Comparison of ENCODE assay signal across 22 cellular contexts in genomic region chr11:23252426-23252825, GRCh38.
DNase-seq lines count a peak whose midpoint lies in the region; ATAC-seq and TF ChIP-seq lines count a peak whose summit lies in the region.
"Had no signal": no experiment of that assay in that cellular context is flagged by ENCODE, and none has a peak within 500 bp of the region (broad histone marks: within the 10 kb centered on the region; RNA-seq: fewer than 3 reads in every experiment).

No MANE protein-coding gene starts in this region.

- no peaks in the 10 kb centered on the region for H3K4me1 ChIP-seq in RWPE2 (ENCODE audit: insufficient read depth, poor library complexity, severe bottlenecking)
- peaks cover 8% of the 10 kb centered on the region for H3K4me1 ChIP-seq in foreskin keratinocyte
- H3K4me1 ChIP-seq: A549; BE2C; BLaER1 treated with 17β-estradiol and CSF1 and Interleukin-3, amounts not matched to agents 10 nM and 100 nM had no signal

- H3K27me3 ChIP-seq in RWPE2 (ENCODE audit: insufficient read depth, poor library complexity, severe bottlenecking) (no peaks in the 10 kb centered on the region), foreskin keratinocyte (no peaks in the 10 kb centered on the region), MG63 (no peaks in the 10 kb centered on the region)
- H3K27me3 ChIP-seq: BE2C; BLaER1 treated with 17β-estradiol and CSF1 and Interleukin-3, amounts not matched to agents 10 nM and 100 nM had no signal

- DNase-seq in ELR (ENCODE audit: low read depth) (peak; percentile 2), LHCN-M2 (ENCODE audit: low read depth) (peak; percentile 61), RWPE2 (ENCODE audit: low spot score) (no peak), foreskin keratinocyte (peak in 1 of 2 donors; percentile 18), GM13977 (ENCODE audit: low spot score) (no peak), MG63 (no peak), NCI-H1930 (lab: John Stamatoyannopoulos, UW) (no peak)
- DNase-seq: 8988T; ACHN; AML-193; BE2C; CD4-positive, alpha-beta T cell; CD8-positive, alpha-beta memory T cell; DMS 273 treated with DMSO at 0.1 percent for 48 hours; DMS79; EL; H9; HFFc6 had no signal

- no peaks in the 10 kb centered on the region for H3K9me3 ChIP-seq in RWPE2 (ENCODE audit: severe bottlenecking)
- H3K9me3 ChIP-seq in MG63 = no peaks in the 10 kb centered on the region
- H3K9me3 ChIP-seq: A549; BE2C; BLaER1 treated with 17β-estradiol and CSF1 and Interleukin-3, amounts not matched to agents 10 nM and 100 nM had no signal

- no peak overlapping the region for H3K27ac ChIP-seq in RWPE2 (ENCODE audit: poor library complexity, severe bottlenecking)
- H3K27ac ChIP-seq in foreskin keratinocyte = no peak overlapping the region
- H3K27ac ChIP-seq: A549; BLaER1 treated with 17β-estradiol and CSF1 and Interleukin-3, amounts not matched to agents 10 nM and 100 nM had no signal

- ATAC-seq in RWPE2 (ENCODE audit: low read depth) (peak; percentile 40; the same call in 1 of the 3 replicates), foreskin keratinocyte (peak; percentile 41), esophagus mucosa (no peak)
- ATAC-seq: A549, GM23338 had no signal

- H3K36me3 ChIP-seq in RWPE2 (ENCODE audit: low read depth) (no peaks in the 10 kb centered on the region), MG63 (no peaks in the 10 kb centered on the region)
- H3K36me3 ChIP-seq: BE2C; BLaER1 treated with 17β-estradiol and CSF1 and Interleukin-3, amounts not matched to agents 10 nM and 100 nM had no signal

- TF ChIP-seq CTCF in RWPE2 (IDR thresholded peaks at IDR 0.05; ENCODE audit: poor library complexity, severe bottlenecking) = no peak
- TF ChIP-seq CTCF in foreskin keratinocyte (conservative IDR thresholded peaks at IDR 0.05) = no peak
- no peak for TF ChIP-seq CTCF in GM13977 (IDR thresholded peaks at IDR 0.05; ENCODE audit: extremely low read depth, insufficient read depth, missing control alignments)

- no peak overlapping the region for H3K4me3 ChIP-seq in RWPE2 (ENCODE audit: severe bottlenecking)
- H3K4me3 ChIP-seq in MG63 = no peak overlapping the region
- H3K4me3 ChIP-seq: A549; BLaER1 treated with 17β-estradiol and CSF1 and Interleukin-3, amounts not matched to agents 10 nM and 100 nM; GM23338 had no signal

- in situ Hi-C loops in GM13977 (cut with MboI; ENCODE audit: low pct_unique_long_range_greater_than_20kb, low sequenced_read_pairs, unreplicated experiment) = no loop called here

Comparison
In these comparisons a context has a peak if more than half of its experiments do, and no peak if none do; other contexts are left out.
1. DNase-seq: peak in ELR (single experiment) and LHCN-M2 (single experiment); none in RWPE2 (single experiment), GM13977 (single experiment), MG63 (single experiment) and NCI-H1930 (0 of 2).